ENCODE assay signal across 19 cellular contexts in genomic region chr18:52222211-52222610, GRCh38.
A peak's percentile ranks its signal among the peaks of the same experiment; 100 is the strongest.
DNase-seq lines count a peak whose midpoint lies in the region; TF ChIP-seq lines count a peak whose summit lies in the region.
"Had no signal": no experiment of that assay in that cellular context is flagged by ENCODE, and none has a peak within 500 bp of the region (broad histone marks: within the 10 kb centered on the region; RNA-seq: fewer than 3 reads in every experiment).

No MANE protein-coding gene starts in this region.

- H3K27me3 ChIP-seq in WERI-Rb-1 (ENCODE audit: insufficient read depth, low read depth, severe bottlenecking): no peaks in the 10 kb centered on the region
- H3K27me3 ChIP-seq in neural progenitor cell: no peaks in the 10 kb centered on the region
- no peaks in the 10 kb centered on the region for H3K27me3 ChIP-seq in Peyer's patch
- H3K27me3 ChIP-seq: BE2C; BLaER1 treated with 17β-estradiol and CSF1 and Interleukin-3, amounts not matched to agents 10 nM and 100 nM had no signal

- no peak overlapping the region for H3K27ac Mint-ChIP-seq in neural progenitor cell
- H3K27ac Mint-ChIP-seq: CD14-positive monocyte; CD4-positive, alpha-beta T cell; CD8-positive, alpha-beta memory T cell; HFFc6 had no signal

- TF ChIP-seq CTCF in WERI-Rb-1 (IDR thresholded peaks at IDR 0.05; ENCODE audit: low read depth, low read length): no peak
- no peak for TF ChIP-seq CTCF in neural progenitor cell (IDR thresholded peaks at IDR 0.05)
- TF ChIP-seq CTCF in Peyer's patch (IDR thresholded peaks at IDR 0.05): no peak

- no peak overlapping the region for H3K4me3 ChIP-seq in WERI-Rb-1 (ENCODE audit: low read depth, low read length)
- H3K4me3 ChIP-seq in neural progenitor cell: no peak overlapping the region
- no peak overlapping the region for H3K4me3 ChIP-seq in Peyer's patch
- H3K4me3 ChIP-seq: BLaER1 treated with 17β-estradiol and CSF1 and Interleukin-3, amounts not matched to agents 10 nM and 100 nM; GM23248; HAP-1 had no signal

- H3K9me3 ChIP-seq in WERI-Rb-1 (ENCODE audit: severe bottlenecking) (no peaks in the 10 kb centered on the region), neural progenitor cell (ENCODE audit: low read depth) (no peaks in the 10 kb centered on the region), Peyer's patch (no peaks in the 10 kb centered on the region)
- H3K9me3 ChIP-seq: BE2C; BLaER1 treated with 17β-estradiol and CSF1 and Interleukin-3, amounts not matched to agents 10 nM and 100 nM; HAP-1 had no signal

- no peaks in the 10 kb centered on the region for H4K20me1 ChIP-seq in neural progenitor cell (ENCODE audit: low read depth)
- H4K20me1 ChIP-seq: BLaER1 treated with 17β-estradiol and CSF1 and Interleukin-3, amounts not matched to agents 10 nM and 100 nM had no signal

- no peak for TF ChIP-seq POLR2A in Peyer's patch (IDR thresholded peaks at IDR 0.05)

- peak overlapping the region; percentile 42 for H3K4me2 ChIP-seq in neural progenitor cell
- H3K4me2 ChIP-seq: BLaER1 treated with 17β-estradiol and CSF1 and Interleukin-3, amounts not matched to agents 10 nM and 100 nM had no signal

- no peaks in the 10 kb centered on the region for H3K9me3 Mint-ChIP-seq in neural progenitor cell
- H3K9me3 Mint-ChIP-seq: CD4-positive, alpha-beta T cell had no signal

- no peak overlapping the region for H3K9ac ChIP-seq in neural progenitor cell
- H3K9ac ChIP-seq: BLaER1 treated with 17β-estradiol and CSF1 and Interleukin-3, amounts not matched to agents 10 nM and 100 nM; GM23248 had no signal

- peaks cover 15% of the 10 kb centered on the region for H3K4me1 Mint-ChIP-seq in neural progenitor cell
- H3K4me1 Mint-ChIP-seq: CD14-positive monocyte; CD8-positive, alpha-beta memory T cell had no signal

- peaks cover 14% of the 10 kb centered on the region for H3K4me1 ChIP-seq in neural progenitor cell
- H3K4me1 ChIP-seq in Peyer's patch: no peaks in the 10 kb centered on the region
- H3K4me1 ChIP-seq: BE2C, HAP-1 had no signal

- in situ Hi-C loops in ACHN (cut with HindIII; ENCODE audit: low pct_ligation_motif_present, low pct_unique_long_range_greater_than_20kb, low sequenced_read_pairs): no loop called here

- no peaks in the 10 kb centered on the region for H3F3A ChIP-seq in neural progenitor cell (ENCODE audit: low read depth)

- H3K27me3 Mint-ChIP-seq in neural progenitor cell (ENCODE audit: insufficient read depth, low read depth): peaks cover 4% of the 10 kb centered on the region
- H3K27me3 Mint-ChIP-seq: CD4-positive, alpha-beta T cell; CD8-positive, alpha-beta memory T cell had no signal

- H3K27ac ChIP-seq in WERI-Rb-1: no peak overlapping the region
- no peak overlapping the region for H3K27ac ChIP-seq in neural progenitor cell
- H3K27ac ChIP-seq in Peyer's patch: no peak overlapping the region
- H3K27ac ChIP-seq: 22Rv1; BLaER1 treated with 17β-estradiol and CSF1 and Interleukin-3, amounts not matched to agents 10 nM and 100 nM; GM23248 had no signal

- no peaks in the 10 kb centered on the region for H3K36me3 Mint-ChIP-seq in neural progenitor cell
- H3K36me3 Mint-ChIP-seq: CD14-positive monocyte; CD8-positive, alpha-beta memory T cell had no signal

- DNase-seq in D341Med (ENCODE audit: low spot score): peak; percentile 52
- DNase-seq in NCI-H69 (lab: John Stamatoyannopoulos, UW): peak; percentile 33
- peak; percentile 64 for DNase-seq in WERI-Rb-1
- peak; percentile 27 for DNase-seq in neural progenitor cell (ENCODE audit: low spot score)
- DNase-seq in ACHN: no peak
- DNase-seq in MV-4-11 (lab: John Stamatoyannopoulos, UW): no peak
- no peak for DNase-seq in Peyer's patch
- DNase-seq: AML-193; BE2C; CD4-positive, alpha-beta T cell; CD8-positive, alpha-beta memory T cell; DMS153; DND-41; GM23248; HFFc6 had no signal

- no peaks in the 10 kb centered on the region for H3K79me2 ChIP-seq in neural progenitor cell (ENCODE audit: low read depth)

- H3K4me3 Mint-ChIP-seq in neural progenitor cell: no peak overlapping the region
- H3K4me3 Mint-ChIP-seq: CD14-positive monocyte; CD4-positive, alpha-beta T cell; CD8-positive, alpha-beta memory T cell; HFFc6 had no signal

- no peak overlapping the region for H2AFZ ChIP-seq in neural progenitor cell (replicated peaks)
- H2AFZ ChIP-seq: GM23248 had no signal

- no peaks in the 10 kb centered on the region for H3K36me3 ChIP-seq in WERI-Rb-1
- no peaks in the 10 kb centered on the region for H3K36me3 ChIP-seq in neural progenitor cell
- no peaks in the 10 kb centered on the region for H3K36me3 ChIP-seq in Peyer's patch
- H3K36me3 ChIP-seq: BE2C; BLaER1 treated with 17β-estradiol and CSF1 and Interleukin-3, amounts not matched to agents 10 nM and 100 nM; HAP-1 had no signal

Comparison
In these comparisons a context has a peak if more than half of its experiments do, and no peak if none do; other contexts are left out.
1. DNase-seq: peak in D341Med (single experiment), NCI-H69 (single experiment), WERI-Rb-1 (single experiment) and neural progenitor cell (single experiment); none in ACHN (single experiment), MV-4-11 (single experiment) and Peyer's patch (0 of 3).